ENCODE assay signal across 23 cellular contexts in genomic region chr19:33132021-33132420, GRCh38. TPM values are rescaled to one million over a fixed set of nuclear protein-coding genes. Genes with fewer than 3 reads are reported as not detected.
DNase-seq lines count a peak whose midpoint lies in the region; ATAC-seq and TF ChIP-seq lines count a peak whose summit lies in the region.
"Had no signal": no experiment of that assay in that cellular context is flagged by ENCODE, and none has a peak within 500 bp of the region (broad histone marks: within the 10 kb centered on the region; RNA-seq: fewer than 3 reads in every experiment).

Gene WDR88 (plus strand): TSS chr19:33132114. CDS start chr19:33132170, 56 bp downstream.

- intact Hi-C loops in body of pancreas (cut with DNase I) = no loop called here

- H3K4me3 Mint-ChIP-seq in stimulated activated naive CD8-positive, alpha-beta T cell treated with anti-CD3 and anti-CD28 coated beads, Interleukin-15, Interleukin-2, amounts not matched to agents 100 ng/mL and 50 ng/mL, for 24 hours = no peak within 1 kb of the TSS
- H3K4me3 Mint-ChIP-seq in stimulated activated memory B cell treated with anti-CD40 and anti-IgM and Interleukin-4, amounts not matched to agents 10 μg/mL and 1 μg/mL and 100 μg/mL, for 72 hours = no peak within 1 kb of the TSS
- H3K4me3 Mint-ChIP-seq: B cell, CD14-positive monocyte had no signal

- no peaks in the 10 kb centered on the region for H3K27me3 Mint-ChIP-seq in stimulated activated naive CD8-positive, alpha-beta T cell treated with anti-CD3 and anti-CD28 coated beads, Interleukin-15, Interleukin-2, amounts not matched to agents 100 ng/mL and 50 ng/mL, for 24 hours
- H3K27me3 Mint-ChIP-seq in stimulated activated memory B cell treated with anti-CD40 and anti-IgM and Interleukin-4, amounts not matched to agents 10 μg/mL and 1 μg/mL and 100 μg/mL, for 72 hours = peaks cover 16% of the 10 kb centered on the region
- H3K27me3 Mint-ChIP-seq: B cell had no signal

- no peaks in the 10 kb centered on the region for H3K9me3 ChIP-seq in body of pancreas
- H3K9me3 ChIP-seq: SJSA1 had no signal

- TF ChIP-seq POLR2A in body of pancreas (IDR thresholded peaks at IDR 0.05) = no peak

- H3K9me3 Mint-ChIP-seq in stimulated activated naive CD8-positive, alpha-beta T cell treated with anti-CD3 and anti-CD28 coated beads, Interleukin-15, Interleukin-2, amounts not matched to agents 100 ng/mL and 50 ng/mL, for 24 hours = no peaks in the 10 kb centered on the region
- peaks cover 4% of the 10 kb centered on the region for H3K9me3 Mint-ChIP-seq in stimulated activated memory B cell treated with anti-CD40 and anti-IgM and Interleukin-4, amounts not matched to agents 10 μg/mL and 1 μg/mL and 100 μg/mL, for 72 hours

- peaks cover 0 to 7% of the 10 kb centered on the region in 2 donors for H3K27me3 ChIP-seq in body of pancreas
- H3K27me3 ChIP-seq: SJSA1 had no signal

- H3K4me1 ChIP-seq in body of pancreas = no peaks in the 10 kb centered on the region

- H3K36me3 ChIP-seq in body of pancreas (replicated peaks in 1 of 2; ENCODE audit: insufficient read depth in 1 of 2, low read depth in 2 of 2) = peaks cover 0 to 8% of the 10 kb centered on the region in 2 donors

- no peak within 1 kb of the TSS for H3K27ac ChIP-seq in body of pancreas
- H3K27ac ChIP-seq: HL-60, KMS-11, SJSA1 had no signal

- 83 to 88% methylated on average over 14 to 30 of the region's 43 CpGs for WGBS in body of pancreas, 2 donors

- H3K27ac Mint-ChIP-seq in stimulated activated naive CD8-positive, alpha-beta T cell treated with anti-CD3 and anti-CD28 coated beads, Interleukin-15, Interleukin-2, amounts not matched to agents 100 ng/mL and 50 ng/mL, for 24 hours = peak within 1 kb of the TSS; percentile 55
- no peak within 1 kb of the TSS for H3K27ac Mint-ChIP-seq in stimulated activated memory B cell treated with anti-CD40 and anti-IgM and Interleukin-4, amounts not matched to agents 10 μg/mL and 1 μg/mL and 100 μg/mL, for 72 hours
- H3K27ac Mint-ChIP-seq: B cell had no signal

- DNase-seq in stimulated activated naive CD8-positive, alpha-beta T cell treated with anti-CD3 and anti-CD28 coated beads, Interleukin-15, Interleukin-2, amounts not matched to agents 100 U/mL and 50 U/mL, for 24 hours = no peak
- no peak for DNase-seq in body of pancreas
- DNase-seq in epidermal melanocyte (ENCODE audit: insufficient read length, low spot score) = no peak
- DNase-seq in SW 1271 (lab: John Stamatoyannopoulos, UW) = no peak
- no peak for DNase-seq in D341Med (ENCODE audit: low spot score)
- DNase-seq: EL, GF-D8, NCI-H1092 treated with DMSO at 0.1 percent for 48 hours, NCI-H1436 treated with DMSO at 0.1 percent for 48 hours, NCI-H2029 treated with DMSO at 0.1 percent for 48 hours, NCI-H2171 treated with DMSO at 0.1 percent for 48 hours, NCI-H446, NCI-H526 had no signal

- peaks cover 7% of the 10 kb centered on the region for H3K4me1 Mint-ChIP-seq in stimulated activated naive CD8-positive, alpha-beta T cell treated with anti-CD3 and anti-CD28 coated beads, Interleukin-15, Interleukin-2, amounts not matched to agents 100 ng/mL and 50 ng/mL, for 24 hours (ENCODE audit: low read depth)
- peaks cover 6% of the 10 kb centered on the region for H3K4me1 Mint-ChIP-seq in stimulated activated memory B cell treated with anti-CD40 and anti-IgM and Interleukin-4, amounts not matched to agents 10 μg/mL and 1 μg/mL and 100 μg/mL, for 72 hours
- H3K4me1 Mint-ChIP-seq: CD14-positive monocyte had no signal

- H3K4me3 ChIP-seq in body of pancreas = no peak within 1 kb of the TSS
- H3K4me3 ChIP-seq: SJSA1 had no signal

- ATAC-seq in stimulated activated naive CD8-positive, alpha-beta T cell treated with anti-CD3 and anti-CD28 coated beads, Interleukin-15, Interleukin-2, amounts not matched to agents 100 U/mL and 50 U/mL, for 24 hours = no peak
- ATAC-seq in body of pancreas = peak; percentile 24
- ATAC-seq in stimulated activated memory B cell treated with anti-CD40 and anti-IgM and Interleukin-4, amounts not matched to agents 10 μg/mL and 1 μg/mL and 100 μg/mL, for 72 hours = peak; percentile 48
- ATAC-seq: Right ventricle myocardium inferior had no signal

- TF ChIP-seq CTCF in body of pancreas (IDR thresholded peaks at IDR 0.05) = no peak

- H3K36me3 Mint-ChIP-seq in stimulated activated naive CD8-positive, alpha-beta T cell treated with anti-CD3 and anti-CD28 coated beads, Interleukin-15, Interleukin-2, amounts not matched to agents 100 ng/mL and 50 ng/mL, for 24 hours (ENCODE audit: low read depth) = peaks cover 34% of the 10 kb centered on the region
- peaks cover 41% of the 10 kb centered on the region for H3K36me3 Mint-ChIP-seq in stimulated activated memory B cell treated with anti-CD40 and anti-IgM and Interleukin-4, amounts not matched to agents 10 μg/mL and 1 μg/mL and 100 μg/mL, for 72 hours

RNA-seq across cellular contexts. Expression of gene WDR88, which starts in this region (rescaled TPM):
- not detected for total RNA-seq in body of pancreas
- total RNA-seq: A172, HT-29, Right ventricle myocardium inferior, SJSA1 had no signal

Comparison
In these comparisons a context has a peak if more than half of its experiments do, and no peak if none do; other contexts are left out.
1. Peak in ATAC-seq in body of pancreas; RNA of the gene not detected or under 1 TPM.